ENCODE assay signal across 14 cellular contexts in genomic region chr14:102902086-102902485, GRCh38. TPM values are rescaled to one million over a fixed set of nuclear protein-coding genes. Genes with fewer than 3 reads are reported as not detected.
DNase-seq lines count a peak whose midpoint lies in the region; ATAC-seq and TF ChIP-seq lines count a peak whose summit lies in the region.
"Had no signal": no experiment of that assay in that cellular context is flagged by ENCODE, and none has a peak within 500 bp of the region (broad histone marks: within the 10 kb centered on the region; RNA-seq: fewer than 3 reads in every experiment).

No MANE protein-coding gene starts in this region.

- TF ChIP-seq POLR2A in GM19193 (IDR thresholded peaks at IDR 0.05; ENCODE audit: extremely low read depth, insufficient read depth, insufficient read length), result peak; percentile 38

- no peaks in the 10 kb centered on the region for H3K27me3 Mint-ChIP-seq in activated naive CD8-positive, alpha-beta T cell treated with anti-CD3 and anti-CD28 coated beads, Interleukin-2, amount 10 ng/mL, durations not matched to agents 7 days and 5 days
- no peaks in the 10 kb centered on the region for H3K27me3 Mint-ChIP-seq in progenitor cell of endocrine pancreas
- H3K27me3 Mint-ChIP-seq: CD4-positive, alpha-beta memory T cell had no signal

- H3K79me2 ChIP-seq in DOHH2 (ENCODE audit: control insufficient read depth, low read length), result no peaks in the 10 kb centered on the region

- TF ChIP-seq CTCF in DOHH2 (IDR thresholded peaks at IDR 0.05; ENCODE audit: low read depth, low read length, poor library complexity, severe bottlenecking) (no peak), progenitor cell of endocrine pancreas (IDR thresholded peaks at IDR 0.05; ENCODE audit: unreplicated experiment) (no peak)

- H3K4me1 Mint-ChIP-seq in activated naive CD8-positive, alpha-beta T cell treated with anti-CD3 and anti-CD28 coated beads, Interleukin-2, amount 10 ng/mL, durations not matched to agents 7 days and 5 days, result peaks cover 16% of the 10 kb centered on the region
- H3K4me1 Mint-ChIP-seq in progenitor cell of endocrine pancreas (ENCODE audit: low read depth), result no peaks in the 10 kb centered on the region

- H3K4me3 ChIP-seq in DOHH2 (ENCODE audit: low read length), result peak overlapping the region; percentile 42
- H3K4me3 ChIP-seq: Peyer's patch had no signal

- no peaks in the 10 kb centered on the region for H3K9me3 ChIP-seq in DOHH2 (ENCODE audit: control insufficient read depth, insufficient read depth, low read length)
- H3K9me3 ChIP-seq: Peyer's patch had no signal

- H3K27ac Mint-ChIP-seq in activated naive CD8-positive, alpha-beta T cell treated with anti-CD3 and anti-CD28 coated beads, Interleukin-2, amount 10 ng/mL, durations not matched to agents 7 days and 5 days, result peak overlapping the region; percentile 90
- H3K27ac Mint-ChIP-seq in progenitor cell of endocrine pancreas, result no peak overlapping the region

- POLR2A ChIA-PET in activated naive CD8-positive, alpha-beta T cell treated with anti-CD3 and anti-CD28 coated beads, Interleukin-2, amount 10 ng/mL, durations not matched to agents 7 days and 5 days (lab: Charles Lee), result no interaction called here

- peaks cover 3% of the 10 kb centered on the region for H3K36me3 Mint-ChIP-seq in activated naive CD8-positive, alpha-beta T cell treated with anti-CD3 and anti-CD28 coated beads, Interleukin-2, amount 10 ng/mL, durations not matched to agents 7 days and 5 days
- H3K36me3 Mint-ChIP-seq in progenitor cell of endocrine pancreas (ENCODE audit: insufficient read depth), result peaks cover 25% of the 10 kb centered on the region

- peak overlapping the region; percentile 69 for H3K27ac ChIP-seq in DOHH2 (ENCODE audit: low read depth, low read length)

- DNase-seq in activated naive CD8-positive, alpha-beta T cell treated with anti-CD3 and anti-CD28 coated beads, Interleukin-2, amount 10 ng/mL, durations not matched to agents 7 days and 5 days, result no peak
- no peak for DNase-seq in progenitor cell of endocrine pancreas (ENCODE audit: low spot score, unreplicated experiment)
- DNase-seq in UCSD-AML1 (lab: John Stamatoyannopoulos, UW; ENCODE audit: unreplicated experiment), result no peak
- DNase-seq in NOMO-1 (lab: John Stamatoyannopoulos, UW; ENCODE audit: unreplicated experiment in 2 of 2), result no peak
- DNase-seq: activated gamma-delta T cell; CD4-positive, alpha-beta memory T cell; kidney; NCI-H1930; stimulated activated naive CD8-positive, alpha-beta T cell treated with anti-CD3 and anti-CD28 coated beads, Interleukin-15, Interleukin-2, amounts not matched to agents 100 U/mL and 50 U/mL, for 24 hours had no signal

- peaks cover 20% of the 10 kb centered on the region for H4K20me1 ChIP-seq in DOHH2 (ENCODE audit: control insufficient read depth, insufficient read depth, low read depth, low read length)

- H3K9me3 Mint-ChIP-seq in activated naive CD8-positive, alpha-beta T cell treated with anti-CD3 and anti-CD28 coated beads, Interleukin-2, amount 10 ng/mL, durations not matched to agents 7 days and 5 days, result no peaks in the 10 kb centered on the region
- H3K9me3 Mint-ChIP-seq in progenitor cell of endocrine pancreas (ENCODE audit: low read depth), result no peaks in the 10 kb centered on the region

- peaks cover 46% of the 10 kb centered on the region for H3K4me1 ChIP-seq in DOHH2 (ENCODE audit: control insufficient read depth, low read length)

- H3K4me3 Mint-ChIP-seq in activated naive CD8-positive, alpha-beta T cell treated with anti-CD3 and anti-CD28 coated beads, Interleukin-2, amount 10 ng/mL, durations not matched to agents 7 days and 5 days, result no peak overlapping the region
- H3K4me3 Mint-ChIP-seq in progenitor cell of endocrine pancreas (ENCODE audit: low read depth), result no peak overlapping the region

- H3K9me2 ChIP-seq in DOHH2 (replicated peaks; ENCODE audit: control insufficient read depth, low read length), result no peaks in the 10 kb centered on the region

- H3K4me2 ChIP-seq in DOHH2 (ENCODE audit: low read length), result peak overlapping the region; percentile 76

- ATAC-seq in HG02870 (IDR thresholded peaks at IDR 0.05; ENCODE audit: unreplicated experiment), result peak; percentile 8
- no peak for ATAC-seq in activated naive CD8-positive, alpha-beta T cell treated with anti-CD3 and anti-CD28 coated beads, Interleukin-2, amount 10 ng/mL, durations not matched to agents 7 days and 5 days (ENCODE audit: low read depth)
- ATAC-seq in GM21515 (IDR thresholded peaks at IDR 0.05; ENCODE audit: unreplicated experiment), result no peak

- peaks cover 29% of the 10 kb centered on the region for H3K36me3 ChIP-seq in DOHH2 (ENCODE audit: control insufficient read depth, low read length)

- H3F3A ChIP-seq in DOHH2 (ENCODE audit: control insufficient read depth, insufficient read depth), result peaks cover 16% of the 10 kb centered on the region

- no peaks in the 10 kb centered on the region for H3K27me3 ChIP-seq in DOHH2 (ENCODE audit: control insufficient read depth, low read length)
- H3K27me3 ChIP-seq: Peyer's patch had no signal

RNA-seq across cellular contexts. Expression of gene AMN, which starts 20.4 kb away (rescaled TPM):
- total RNA-seq in activated naive CD8-positive, alpha-beta T cell treated with anti-CD3 and anti-CD28 coated beads, Interleukin-2, amount 10 ng/mL, durations not matched to agents 7 days and 5 days, result 1 to 10 TPM; 2.5 to 2.9 TPM
- total RNA-seq in progenitor cell of endocrine pancreas, result 2.5 and 3.0 TPM in 2 replicates
